In genomic region chr20:23644159-23644558, GRCh38 we compare ENCODE assay signal across 1 cellular context.
A peak's percentile ranks its signal among the peaks of the same experiment; 100 is the strongest.
TF ChIP-seq lines count a peak whose summit lies in the region.

No MANE protein-coding gene starts in this region.

TF ChIP-seq in GM12878, 131 proteins besides CTCF, POLR2A, EP300 and RAD21 (continued from another document):
- TF ChIP-seq, protein P1, sequence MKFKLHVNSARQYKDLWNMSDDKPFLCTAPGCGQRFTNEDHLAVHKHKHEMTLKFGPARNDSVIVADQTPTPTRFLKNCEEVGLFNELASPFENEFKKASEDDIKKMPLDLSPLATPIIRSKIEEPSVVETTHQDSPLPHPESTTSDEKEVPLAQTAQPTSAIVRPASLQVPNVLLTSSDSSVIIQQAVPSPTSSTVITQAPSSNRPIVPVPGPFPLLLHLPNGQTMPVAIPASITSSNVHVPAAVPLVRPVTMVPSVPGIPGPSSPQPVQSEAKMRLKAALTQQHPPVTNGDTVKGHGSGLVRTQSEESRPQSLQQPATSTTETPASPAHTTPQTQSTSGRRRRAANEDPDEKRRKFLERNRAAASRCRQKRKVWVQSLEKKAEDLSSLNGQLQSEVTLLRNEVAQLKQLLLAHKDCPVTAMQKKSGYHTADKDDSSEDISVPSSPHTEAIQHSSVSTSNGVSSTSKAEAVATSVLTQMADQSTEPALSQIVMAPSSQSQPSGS (IDR thresholded peaks at IDR 0.05; ENCODE audit: low read length) = peak; percentile 97
- TF ChIP-seq FOXM1 (IDR thresholded peaks at IDR 0.05; ENCODE audit: low read depth, low read length) (peak; percentile 89; the same call in 1 of the 2 replicates), CEBPZ (IDR thresholded peaks at IDR 0.05; ENCODE audit: low read depth, low read length) (no peak), JUNB (IDR thresholded peaks at IDR 0.05) (peak; percentile 98), ZBED1 (IDR thresholded peaks at IDR 0.05; ENCODE audit: borderline replicate concordance) (peak; percentile 77; the same call in 1 of the 2 replicates), ZNF622 (IDR thresholded peaks at IDR 0.05) (no peak), NFIC (IDR thresholded peaks at IDR 0.05; ENCODE audit: low read depth, low read length) (peak; percentile 97), CBX3 (IDR thresholded peaks at IDR 0.05; ENCODE audit: borderline replicate concordance, low read depth) (no peak), SP1 (IDR thresholded peaks at IDR 0.05; ENCODE audit: low read depth, low read length) (no peak), PRDM15 (CRISPR knock-in tag; IDR thresholded peaks at IDR 0.05) (no peak), IKZF2 (IDR thresholded peaks at IDR 0.05) (peak; percentile 29 to 46; a peak in 2 of 4 replicates), MTA2 (IDR thresholded peaks at IDR 0.05; ENCODE audit: low read depth) (peak; percentile 32; the same call in 1 of the 2 replicates), RB1 (IDR thresholded peaks at IDR 0.05; ENCODE audit: borderline replicate concordance) (no peak), RUNX3 (IDR thresholded peaks at IDR 0.05; ENCODE audit: low read length) (peak; percentile 90), BACH1 (IDR thresholded peaks at IDR 0.05; ENCODE audit: borderline replicate concordance) (no peak), ATF7 (IDR thresholded peaks at IDR 0.05; ENCODE audit: low read depth) (peak; percentile 69), TAF1 (IDR thresholded peaks at IDR 0.05; ENCODE audit: borderline replicate concordance, low read depth, low read length) (no peak), ZNF687 (IDR thresholded peaks at IDR 0.05) (no peak), E2F8 (IDR thresholded peaks at IDR 0.05; ENCODE audit: low read depth, partially characterized antibody) (no peak)
- TF ChIP-seq, protein P2, sequence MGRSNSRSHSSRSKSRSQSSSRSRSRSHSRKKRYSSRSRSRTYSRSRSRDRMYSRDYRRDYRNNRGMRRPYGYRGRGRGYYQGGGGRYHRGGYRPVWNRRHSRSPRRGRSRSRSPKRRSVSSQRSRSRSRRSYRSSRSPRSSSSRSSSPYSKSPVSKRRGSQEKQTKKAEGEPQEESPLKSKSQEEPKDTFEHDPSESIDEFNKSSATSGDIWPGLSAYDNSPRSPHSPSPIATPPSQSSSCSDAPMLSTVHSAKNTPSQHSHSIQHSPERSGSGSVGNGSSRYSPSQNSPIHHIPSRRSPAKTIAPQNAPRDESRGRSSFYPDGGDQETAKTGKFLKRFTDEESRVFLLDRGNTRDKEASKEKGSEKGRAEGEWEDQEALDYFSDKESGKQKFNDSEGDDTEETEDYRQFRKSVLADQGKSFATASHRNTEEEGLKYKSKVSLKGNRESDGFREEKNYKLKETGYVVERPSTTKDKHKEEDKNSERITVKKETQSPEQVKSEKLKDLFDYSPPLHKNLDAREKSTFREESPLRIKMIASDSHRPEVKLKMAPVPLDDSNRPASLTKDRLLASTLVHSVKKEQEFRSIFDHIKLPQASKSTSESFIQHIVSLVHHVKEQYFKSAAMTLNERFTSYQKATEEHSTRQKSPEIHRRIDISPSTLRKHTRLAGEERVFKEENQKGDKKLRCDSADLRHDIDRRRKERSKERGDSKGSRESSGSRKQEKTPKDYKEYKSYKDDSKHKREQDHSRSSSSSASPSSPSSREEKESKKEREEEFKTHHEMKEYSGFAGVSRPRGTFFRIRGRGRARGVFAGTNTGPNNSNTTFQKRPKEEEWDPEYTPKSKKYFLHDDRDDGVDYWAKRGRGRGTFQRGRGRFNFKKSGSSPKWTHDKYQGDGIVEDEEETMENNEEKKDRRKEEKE (IDR thresholded peaks at IDR 0.05) = no peak
